ENCODE assay signal across 1 cellular context in the genomic region with DNA sequence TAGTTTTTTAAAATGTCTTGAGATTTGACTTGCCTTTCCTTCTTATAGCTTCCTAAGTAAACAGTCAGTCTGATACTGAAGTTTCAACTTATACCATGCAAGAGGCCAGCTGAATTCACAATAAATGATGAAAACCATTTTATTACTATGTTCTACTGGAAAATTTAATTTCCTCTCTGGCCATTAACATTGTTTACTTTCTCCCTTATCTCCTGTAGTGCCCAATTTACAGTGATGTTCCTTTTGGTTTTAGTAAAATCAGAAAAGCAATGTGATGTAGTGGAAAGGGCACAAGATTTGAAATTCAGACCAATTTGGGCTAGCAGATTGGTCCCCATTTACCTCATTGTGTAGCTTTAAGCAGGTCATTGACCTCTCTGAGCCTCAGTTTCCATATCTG.
TF ChIP-seq lines count a peak whose summit lies in the region.

No MANE protein-coding gene starts in this region.

TF ChIP-seq in HEK293, 187 proteins besides CTCF, POLR2A, EP300 and RAD21 (continued from another document):
- TF ChIP-seq TRIM28 (IDR thresholded peaks at IDR 0.05; ENCODE audit: borderline replicate concordance, low read length) = peak; percentile 52; the same call in 1 of the 2 replicates
- TF ChIP-seq ZNF629 (tag by site-specific recombination; IDR thresholded peaks at IDR 0.05) = peak; percentile 48; the same call in 1 of the 2 replicates
- TF ChIP-seq ZEB2 (tag by site-specific recombination; IDR thresholded peaks at IDR 0.05) = peak; percentile 58
- peak; percentile 98 for TF ChIP-seq FEZF1 (tag by site-specific recombination; IDR thresholded peaks at IDR 0.05)
- TF ChIP-seq OVOL3 (tag by site-specific recombination; IDR thresholded peaks at IDR 0.05) = no peak; the same call in 1 of the 2 replicates
- TF ChIP-seq, protein P1, sequence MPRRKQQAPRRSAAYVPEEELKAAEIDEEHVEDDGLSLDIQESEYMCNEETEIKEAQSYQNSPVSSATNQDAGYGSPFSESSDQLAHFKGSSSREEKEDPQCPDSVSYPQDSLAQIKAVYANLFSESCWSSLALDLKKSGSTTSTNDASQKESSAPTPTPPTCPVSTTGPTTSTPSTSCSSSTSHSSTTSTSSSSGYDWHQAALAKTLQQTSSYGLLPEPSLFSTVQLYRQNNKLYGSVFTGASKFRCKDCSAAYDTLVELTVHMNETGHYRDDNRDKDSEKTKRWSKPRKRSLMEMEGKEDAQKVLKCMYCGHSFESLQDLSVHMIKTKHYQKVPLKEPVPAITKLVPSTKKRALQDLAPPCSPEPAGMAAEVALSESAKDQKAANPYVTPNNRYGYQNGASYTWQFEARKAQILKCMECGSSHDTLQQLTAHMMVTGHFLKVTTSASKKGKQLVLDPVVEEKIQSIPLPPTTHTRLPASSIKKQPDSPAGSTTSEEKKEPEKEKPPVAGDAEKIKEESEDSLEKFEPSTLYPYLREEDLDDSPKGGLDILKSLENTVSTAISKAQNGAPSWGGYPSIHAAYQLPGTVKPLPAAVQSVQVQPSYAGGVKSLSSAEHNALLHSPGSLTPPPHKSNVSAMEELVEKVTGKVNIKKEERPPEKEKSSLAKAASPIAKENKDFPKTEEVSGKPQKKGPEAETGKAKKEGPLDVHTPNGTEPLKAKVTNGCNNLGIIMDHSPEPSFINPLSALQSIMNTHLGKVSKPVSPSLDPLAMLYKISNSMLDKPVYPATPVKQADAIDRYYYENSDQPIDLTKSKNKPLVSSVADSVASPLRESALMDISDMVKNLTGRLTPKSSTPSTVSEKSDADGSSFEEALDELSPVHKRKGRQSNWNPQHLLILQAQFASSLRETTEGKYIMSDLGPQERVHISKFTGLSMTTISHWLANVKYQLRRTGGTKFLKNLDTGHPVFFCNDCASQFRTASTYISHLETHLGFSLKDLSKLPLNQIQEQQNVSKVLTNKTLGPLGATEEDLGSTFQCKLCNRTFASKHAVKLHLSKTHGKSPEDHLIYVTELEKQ (tag by site-specific recombination; IDR thresholded peaks at IDR 0.05; ENCODE audit: borderline replicate concordance) = 0 out of 2 replicates have a peak, but pooled peaks have one; percentile 42
- no peak for TF ChIP-seq ZNF830 (tag by site-specific recombination; IDR thresholded peaks at IDR 0.05; ENCODE audit: low read depth)
- TF ChIP-seq, protein P2, sequence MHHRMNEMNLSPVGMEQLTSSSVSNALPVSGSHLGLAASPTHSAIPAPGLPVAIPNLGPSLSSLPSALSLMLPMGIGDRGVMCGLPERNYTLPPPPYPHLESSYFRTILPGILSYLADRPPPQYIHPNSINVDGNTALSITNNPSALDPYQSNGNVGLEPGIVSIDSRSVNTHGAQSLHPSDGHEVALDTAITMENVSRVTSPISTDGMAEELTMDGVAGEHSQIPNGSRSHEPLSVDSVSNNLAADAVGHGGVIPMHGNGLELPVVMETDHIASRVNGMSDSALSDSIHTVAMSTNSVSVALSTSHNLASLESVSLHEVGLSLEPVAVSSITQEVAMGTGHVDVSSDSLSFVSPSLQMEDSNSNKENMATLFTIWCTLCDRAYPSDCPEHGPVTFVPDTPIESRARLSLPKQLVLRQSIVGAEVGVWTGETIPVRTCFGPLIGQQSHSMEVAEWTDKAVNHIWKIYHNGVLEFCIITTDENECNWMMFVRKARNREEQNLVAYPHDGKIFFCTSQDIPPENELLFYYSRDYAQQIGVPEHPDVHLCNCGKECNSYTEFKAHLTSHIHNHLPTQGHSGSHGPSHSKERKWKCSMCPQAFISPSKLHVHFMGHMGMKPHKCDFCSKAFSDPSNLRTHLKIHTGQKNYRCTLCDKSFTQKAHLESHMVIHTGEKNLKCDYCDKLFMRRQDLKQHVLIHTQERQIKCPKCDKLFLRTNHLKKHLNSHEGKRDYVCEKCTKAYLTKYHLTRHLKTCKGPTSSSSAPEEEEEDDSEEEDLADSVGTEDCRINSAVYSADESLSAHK (tag by site-specific recombination; IDR thresholded peaks at IDR 0.05) = peak; percentile 43; the same call in 1 of the 2 replicates
- TF ChIP-seq ZSCAN30 (tag by site-specific recombination; IDR thresholded peaks at IDR 0.05) = 0 out of 2 replicates have a peak, but pooled peaks have one; percentile 40
- peak; percentile 80; the same call in 1 of the 2 replicates for TF ChIP-seq WT1 (tag by site-specific recombination; IDR thresholded peaks at IDR 0.05)
- TF ChIP-seq ZNF2 (tag by site-specific recombination; IDR thresholded peaks at IDR 0.05) = 0 out of 2 replicates have a peak, but pooled peaks have one; percentile 21
- TF ChIP-seq ZNF48 (tag by site-specific recombination; IDR thresholded peaks at IDR 0.05) = no peak
- TF ChIP-seq, protein P3, sequence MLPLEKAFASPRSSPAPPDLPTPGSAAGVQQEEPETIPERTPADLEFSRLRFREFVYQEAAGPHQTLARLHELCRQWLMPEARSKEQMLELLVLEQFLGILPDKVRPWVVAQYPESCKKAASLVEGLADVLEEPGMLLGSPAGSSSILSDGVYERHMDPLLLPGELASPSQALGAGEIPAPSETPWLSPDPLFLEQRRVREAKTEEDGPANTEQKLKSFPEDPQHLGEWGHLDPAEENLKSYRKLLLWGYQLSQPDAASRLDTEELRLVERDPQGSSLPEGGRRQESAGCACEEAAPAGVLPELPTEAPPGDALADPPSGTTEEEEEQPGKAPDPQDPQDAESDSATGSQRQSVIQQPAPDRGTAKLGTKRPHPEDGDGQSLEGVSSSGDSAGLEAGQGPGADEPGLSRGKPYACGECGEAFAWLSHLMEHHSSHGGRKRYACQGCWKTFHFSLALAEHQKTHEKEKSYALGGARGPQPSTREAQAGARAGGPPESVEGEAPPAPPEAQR (tag by site-specific recombination; IDR thresholded peaks at IDR 0.05) = no peak
